ENCODE assay signal across 8 cellular contexts in genomic region chr19:46784262-46785053, GRCh38. TPM values are rescaled to one million over a fixed set of nuclear protein-coding genes. Genes with fewer than 3 reads are reported as not detected.
DNase-seq lines count a peak whose midpoint lies in the region; ATAC-seq and TF ChIP-seq lines count a peak whose summit lies in the region.

No MANE protein-coding gene starts in this region.

- H3K9ac ChIP-seq in ES-I3 (ENCODE audit: low read depth, low read length) (peak overlapping the region; percentile 84), NT2/D1 (ENCODE audit: insufficient read length, low read depth) (peak overlapping the region; percentile 69)

- no peak overlapping the region for H3K27ac ChIP-seq in aorta (ENCODE audit: low read depth in 1 of 2, low read length in 2 of 2)

- H3K4me1 ChIP-seq in ES-I3 (ENCODE audit: insufficient read depth, low read length) (peaks cover 16% of the 10 kb centered on the region), NT2/D1 (ENCODE audit: insufficient read depth, insufficient read length) (peaks cover 14% of the 10 kb centered on the region), neuron (ENCODE audit: insufficient read depth, low read length) (peaks cover 32% of the 10 kb centered on the region), aorta (ENCODE audit: control insufficient read depth in 1 of 2, insufficient read depth in 2 of 2, low read length in 2 of 2) (no peaks in the 10 kb centered on the region)

- H3K36me3 ChIP-seq in ES-I3 (ENCODE audit: insufficient read depth, low read length) (peaks cover 19% of the 10 kb centered on the region), NT2/D1 (ENCODE audit: insufficient read depth, insufficient read length, low read length) (peaks cover 58% of the 10 kb centered on the region), neuron (ENCODE audit: insufficient read depth, low read length) (peaks cover 18% of the 10 kb centered on the region), aorta (ENCODE audit: control insufficient read depth in 1 of 2, insufficient read depth in 2 of 2, low read length in 1 of 2) (no peaks in the 10 kb centered on the region)

- H3K9me3 ChIP-seq in ES-I3 (ENCODE audit: control insufficient read depth, insufficient read depth, low read length) = no peaks in the 10 kb centered on the region
- no peaks in the 10 kb centered on the region for H3K9me3 ChIP-seq in NT2/D1 (ENCODE audit: insufficient read depth, low read length)
- H3K9me3 ChIP-seq in neuron (ENCODE audit: low read length) = no peaks in the 10 kb centered on the region
- no peaks in the 10 kb centered on the region for H3K9me3 ChIP-seq in aorta (ENCODE audit: control insufficient read depth, low read length)

- intact Hi-C loops in aorta (cut with DNase I) = no loop called here

- no peak for DNase-seq in NT2/D1 (ENCODE audit: low read depth, low spot score)
- peak; percentile 39 for DNase-seq in activated T-cell treated with anti-CD3 and anti-CD28 coated beads for 24 hours (ENCODE audit: low read depth)
- peak; percentile 86 for DNase-seq in fibroblast of mammary gland (ENCODE audit: low read depth)
- peak; percentile 81 for DNase-seq in aorta

- ATAC-seq in HG02759 (IDR thresholded peaks at IDR 0.05; ENCODE audit: unreplicated experiment) (peak; percentile 29), aorta (ENCODE audit: low FRiP score) (no peak), GM21528 (IDR thresholded peaks at IDR 0.05; ENCODE audit: low FRiP score, unreplicated experiment) (no peak)

- H3K27me3 ChIP-seq in NT2/D1 (ENCODE audit: insufficient read depth, insufficient read length) (no peaks in the 10 kb centered on the region), neuron (ENCODE audit: insufficient read depth, low read length) (no peaks in the 10 kb centered on the region), aorta (ENCODE audit: control insufficient read depth in 1 of 2, insufficient read depth in 2 of 2, low read length in 1 of 2) (no peaks in the 10 kb centered on the region)

- TF ChIP-seq CTCF in fibroblast of mammary gland (conservative IDR thresholded peaks at IDR 0.05; ENCODE audit: control insufficient read depth, insufficient read depth, low read depth, low read length) = peak; percentile 33

- H3K4me3 ChIP-seq in NT2/D1 (ENCODE audit: insufficient read length, low read depth) (peak overlapping the region; percentile 21), fibroblast of mammary gland (ENCODE audit: control insufficient read depth, low read depth, low read length) (peak overlapping the region; percentile 92), neuron (ENCODE audit: low read length) (peak overlapping the region; percentile 34), aorta (ENCODE audit: low read length in 2 of 2) (no peak overlapping the region)

- no peak overlapping the region for H2AFZ ChIP-seq in neuron (ENCODE audit: low read depth, low read length)

- 76 to 79% methylated on average over 17 of the region's 17 CpGs for WGBS in aorta, 2 donors

RNA-seq across cellular contexts. Expression of gene SLC1A5, which starts 3.9 kb away (rescaled TPM):
- total RNA-seq in aorta = 10 to 100 TPM; 42.8 to 56.3 TPM
- 10 to 100 TPM; 15.4 to 44.4 TPM for polyA plus RNA-seq in aorta

RNA-seq across cellular contexts. Expression of gene STRN4, which starts 38.2 kb away (rescaled TPM):
- 10 to 100 TPM; 63.4 to 69.8 TPM for total RNA-seq in aorta
- 10 to 100 TPM; 26.8 to 45.6 TPM for polyA plus RNA-seq in aorta

RNA-seq across cellular contexts. Expression of gene FKRP, which starts 38.6 kb away (rescaled TPM):
- 10 to 100 TPM; 19.1 to 20.6 TPM for total RNA-seq in aorta
- polyA plus RNA-seq in aorta = 10 to 100 TPM in 1 of 2 donors, 1 to 10 TPM in 1; 3.9 to 13.0 TPM

Comparison
In these comparisons a context has a peak if more than half of its experiments do, and no peak if none do; other contexts are left out.
1. H3K4me3 ChIP-seq: peak in NT2/D1 (single experiment), fibroblast of mammary gland (single experiment) and neuron (single experiment); none in aorta (0 of 2).